ENCODE assay signal across 9 cellular contexts in the genomic region with DNA sequence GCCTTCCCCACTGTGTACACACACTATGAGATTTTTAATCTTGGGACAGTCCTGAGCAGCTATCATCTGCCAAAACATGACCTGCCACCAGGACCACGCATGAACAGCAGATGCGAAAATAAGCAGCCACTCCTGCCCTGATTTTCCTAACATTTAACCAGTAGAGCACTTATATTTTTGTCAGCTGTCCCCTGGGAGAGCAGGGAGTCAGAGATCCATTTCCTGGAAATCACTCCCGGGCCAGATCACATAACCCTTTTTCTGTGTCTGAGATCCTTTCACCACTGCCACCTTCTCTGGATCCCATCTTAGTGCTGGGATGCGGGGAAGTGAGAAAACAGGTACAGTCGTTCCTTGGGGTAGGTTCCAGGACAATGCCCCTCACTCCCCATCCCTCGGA. TPM values are rescaled to one million over a fixed set of nuclear protein-coding genes. Genes with fewer than 3 reads are reported as not detected.
A peak's percentile ranks its signal among the peaks of the same experiment; 100 is the strongest.
DNase-seq lines count a peak whose midpoint lies in the region; ATAC-seq and TF ChIP-seq lines count a peak whose summit lies in the region.
"Had no signal": no experiment of that assay in that cellular context is flagged by ENCODE, and none has a peak within 500 bp of the region (broad histone marks: within the 10 kb centered on the region; RNA-seq: fewer than 3 reads in every experiment).

No MANE protein-coding gene starts in this region.

- TF ChIP-seq CTCF in progenitor cell of endocrine pancreas (IDR thresholded peaks at IDR 0.05; ENCODE audit: unreplicated experiment) = no peak
- no peak for TF ChIP-seq CTCF in A673 (conservative IDR thresholded peaks at IDR 0.05; ENCODE audit: low read depth, low read length)

- H3K36me3 ChIP-seq in duodenal mucosa (ENCODE audit: control insufficient read depth in 1 of 2, insufficient read depth in 2 of 2, low read length in 2 of 2) (peaks cover 0 to 9% of the 10 kb centered on the region in 2 donors), mucosa of rectum (ENCODE audit: control insufficient read depth in 2 of 2, insufficient read depth in 2 of 2, low read length in 2 of 2) (peaks cover 2 to 4% of the 10 kb centered on the region in 2 donors), thymus (ENCODE audit: control insufficient read depth, insufficient read depth) (no peaks in the 10 kb centered on the region), A673 (ENCODE audit: insufficient read depth, low read length, poor library complexity, severe bottlenecking) (peaks cover 4% of the 10 kb centered on the region)

- peak overlapping the region; percentile 46 for H3K27ac Mint-ChIP-seq in activated naive CD4-positive, alpha-beta T cell treated with anti-CD3 and anti-CD28 coated beads, Interleukin-2, amount 50 U/mL, for 24 hours
- H3K27ac Mint-ChIP-seq in activated naive CD4-positive, alpha-beta T cell treated with anti-CD3 and anti-CD28 coated beads, Interleukin-2, amount 10 ng/mL, durations not matched to agents 7 days and 5 days = no peak overlapping the region
- no peak overlapping the region for H3K27ac Mint-ChIP-seq in progenitor cell of endocrine pancreas

- no peaks in the 10 kb centered on the region for H3K9me3 Mint-ChIP-seq in activated naive CD4-positive, alpha-beta T cell treated with anti-CD3 and anti-CD28 coated beads, Interleukin-2, amount 50 U/mL, for 24 hours
- H3K9me3 Mint-ChIP-seq in activated naive CD4-positive, alpha-beta T cell treated with anti-CD3 and anti-CD28 coated beads, Interleukin-2, amount 10 ng/mL, durations not matched to agents 7 days and 5 days = no peaks in the 10 kb centered on the region
- no peaks in the 10 kb centered on the region for H3K9me3 Mint-ChIP-seq in progenitor cell of endocrine pancreas (ENCODE audit: low read depth)

- no peak for ATAC-seq in GM21723 (IDR thresholded peaks at IDR 0.05; ENCODE audit: unreplicated experiment)

- H3K27me3 Mint-ChIP-seq in activated naive CD4-positive, alpha-beta T cell treated with anti-CD3 and anti-CD28 coated beads, Interleukin-2, amount 50 U/mL, for 24 hours = no peaks in the 10 kb centered on the region
- H3K27me3 Mint-ChIP-seq in activated naive CD4-positive, alpha-beta T cell treated with anti-CD3 and anti-CD28 coated beads, Interleukin-2, amount 10 ng/mL, durations not matched to agents 7 days and 5 days = no peaks in the 10 kb centered on the region
- H3K27me3 Mint-ChIP-seq in progenitor cell of endocrine pancreas = peaks cover 3% of the 10 kb centered on the region

- peak overlapping the region; percentile 8 for H3K4me3 Mint-ChIP-seq in activated naive CD4-positive, alpha-beta T cell treated with anti-CD3 and anti-CD28 coated beads, Interleukin-2, amount 50 U/mL, for 24 hours
- no peak overlapping the region for H3K4me3 Mint-ChIP-seq in activated naive CD4-positive, alpha-beta T cell treated with anti-CD3 and anti-CD28 coated beads, Interleukin-2, amount 10 ng/mL, durations not matched to agents 7 days and 5 days
- H3K4me3 Mint-ChIP-seq in progenitor cell of endocrine pancreas (ENCODE audit: low read depth) = no peak overlapping the region

- POLR2A ChIA-PET in A673 (lab: Charles Lee; ENCODE audit: low non-redundant PET) = no interaction called here

- CTCF ChIA-PET in activated naive CD4-positive, alpha-beta T cell treated with anti-CD3 and anti-CD28 coated beads, Interleukin-2, amount 10 ng/mL, durations not matched to agents 7 days and 5 days (lab: Charles Lee) = interaction anchor here (0.6 to 1.2 kb wide), 2 partner anchors 144 to 180 kb away, joined by 3 to 4 read pairs; partner anchors contain the start of gene NSFL1C
- CTCF ChIA-PET in A673 (lab: Charles Lee) = no interaction called here

- H3K27ac ChIP-seq in duodenal mucosa (ENCODE audit: low read depth, low read length) (peak overlapping the region; percentile 52), mucosa of rectum (ENCODE audit: low read depth in 2 of 2, low read length in 2 of 2) (peak overlapping the region; percentile 19 to 62), thymus (ENCODE audit: low read depth) (peak overlapping the region; percentile 50), A673 (ENCODE audit: low read depth, low read length, poor library complexity, severe bottlenecking) (no peak overlapping the region)

- H3K4me3 ChIP-seq in duodenal mucosa (ENCODE audit: low read depth in 1 of 2, low read length in 2 of 2) = no peak overlapping the region
- no peak overlapping the region for H3K4me3 ChIP-seq in mucosa of rectum (ENCODE audit: low read length in 2 of 2)
- H3K4me3 ChIP-seq in thymus (ENCODE audit: low read length) = no peak overlapping the region
- H3K4me3 ChIP-seq in A673 (ENCODE audit: low read depth, low read length, poor library complexity, severe bottlenecking) = no peak overlapping the region

- no TSS peak for BruUV-seq in A673 (replicated peaks; lab: Mats Ljungman, UMichigan)

- intact Hi-C loops in A673 (cut with micrococcal nuclease; ENCODE audit: unreplicated experiment) = no loop called here

- H3K9ac ChIP-seq in duodenal mucosa (ENCODE audit: low read depth in 1 of 2, low read length in 2 of 2) = no peak overlapping the region
- no peak overlapping the region for H3K9ac ChIP-seq in mucosa of rectum (ENCODE audit: low read depth in 1 of 2, low read length in 2 of 2)

- no peaks in the 10 kb centered on the region for H3K9me3 ChIP-seq in duodenal mucosa (ENCODE audit: control insufficient read depth in 1 of 2, low read length in 2 of 2)
- H3K9me3 ChIP-seq in mucosa of rectum (ENCODE audit: control insufficient read depth in 2 of 2, low read length in 2 of 2) = no peaks in the 10 kb centered on the region
- no peaks in the 10 kb centered on the region for H3K9me3 ChIP-seq in thymus (ENCODE audit: control insufficient read depth)
- no peaks in the 10 kb centered on the region for H3K9me3 ChIP-seq in A673 (ENCODE audit: low read depth, low read length, poor library complexity, severe bottlenecking)

- 92% methylated on average over 6 of the region's 6 CpGs for WGBS in thymus

- no peaks in the 10 kb centered on the region for H3K27me3 ChIP-seq in duodenal mucosa (ENCODE audit: control insufficient read depth in 1 of 2, insufficient read depth in 2 of 2, low read length in 2 of 2)
- no peaks in the 10 kb centered on the region for H3K27me3 ChIP-seq in mucosa of rectum (ENCODE audit: control insufficient read depth in 2 of 2, insufficient read depth in 2 of 2, low read length in 2 of 2)
- H3K27me3 ChIP-seq in thymus (ENCODE audit: control insufficient read depth, insufficient read depth) = no peaks in the 10 kb centered on the region
- H3K27me3 ChIP-seq in A673 (replicated peaks; ENCODE audit: insufficient read depth, low read depth, low read length, poor library complexity) = no peaks in the 10 kb centered on the region

- DNase-seq in activated naive CD4-positive, alpha-beta T cell treated with anti-CD3 and anti-CD28 coated beads, Interleukin-2, amount 10 ng/mL, durations not matched to agents 7 days and 5 days = no peak
- DNase-seq in progenitor cell of endocrine pancreas (ENCODE audit: low spot score, unreplicated experiment) (no peak), A673 (ENCODE audit: low spot score) (no peak)
- DNase-seq: central memory CD4-positive, alpha-beta T cell had no signal

- no peaks in the 10 kb centered on the region for H3K4me1 Mint-ChIP-seq in activated naive CD4-positive, alpha-beta T cell treated with anti-CD3 and anti-CD28 coated beads, Interleukin-2, amount 50 U/mL, for 24 hours
- peaks cover 9% of the 10 kb centered on the region for H3K4me1 Mint-ChIP-seq in activated naive CD4-positive, alpha-beta T cell treated with anti-CD3 and anti-CD28 coated beads, Interleukin-2, amount 10 ng/mL, durations not matched to agents 7 days and 5 days
- H3K4me1 Mint-ChIP-seq in progenitor cell of endocrine pancreas (ENCODE audit: low read depth) = peaks cover 11% of the 10 kb centered on the region

- H3K36me3 Mint-ChIP-seq in activated naive CD4-positive, alpha-beta T cell treated with anti-CD3 and anti-CD28 coated beads, Interleukin-2, amount 50 U/mL, for 24 hours = no peaks in the 10 kb centered on the region
- peaks cover 6% of the 10 kb centered on the region for H3K36me3 Mint-ChIP-seq in activated naive CD4-positive, alpha-beta T cell treated with anti-CD3 and anti-CD28 coated beads, Interleukin-2, amount 10 ng/mL, durations not matched to agents 7 days and 5 days
- peaks cover 2% of the 10 kb centered on the region for H3K36me3 Mint-ChIP-seq in progenitor cell of endocrine pancreas (ENCODE audit: insufficient read depth)

- H3K4me1 ChIP-seq in duodenal mucosa (ENCODE audit: control insufficient read depth in 1 of 2, insufficient read depth in 2 of 2, low read length in 2 of 2) = peaks cover 29 to 35% of the 10 kb centered on the region in 2 donors
- H3K4me1 ChIP-seq in mucosa of rectum (ENCODE audit: control insufficient read depth in 2 of 2, insufficient read depth in 2 of 2, low read length in 2 of 2) = peaks cover 27% of the 10 kb centered on the region in 2 donors
- H3K4me1 ChIP-seq in thymus (ENCODE audit: control insufficient read depth, insufficient read depth, low read length) = peaks cover 20% of the 10 kb centered on the region
- peaks cover 20% of the 10 kb centered on the region for H3K4me1 ChIP-seq in A673 (ENCODE audit: insufficient read depth, low read length, poor library complexity, severe bottlenecking)

RNA-seq across cellular contexts. Expression of gene SDCBP2, which starts 5.7 kb away (rescaled TPM):
- 8.6 TPM for polyA plus RNA-seq in thymus
- total RNA-seq in progenitor cell of endocrine pancreas (2.0 and 2.3 TPM in 2 replicates), A673 (2021) (3.4 and 3.5 TPM in 2 replicates)

RNA-seq across cellular contexts. Expression of gene SNPH, which starts 57.2 kb away (rescaled TPM):
- polyA plus RNA-seq in thymus = 2.2 TPM
- total RNA-seq in progenitor cell of endocrine pancreas (2.7 and 3.3 TPM in 2 replicates), A673 (2021) (0.43 and 0.81 TPM in 2 replicates)
